ENCODE assay signal across 12 cellular contexts in genomic region chr17:49898547-49899490, GRCh38. TPM values are rescaled to one million over a fixed set of nuclear protein-coding genes. Genes with fewer than 3 reads are reported as not detected.
DNase-seq lines count a peak whose midpoint lies in the region; ATAC-seq and TF ChIP-seq lines count a peak whose summit lies in the region.
"Had no signal": no experiment of that assay in that cellular context is flagged by ENCODE, and none has a peak within 500 bp of the region (broad histone marks: within the 10 kb centered on the region; RNA-seq: fewer than 3 reads in every experiment).

No MANE protein-coding gene starts in this region.

- no peak overlapping the region for H3K27ac Mint-ChIP-seq in CD4-positive, alpha-beta T cell

- peaks cover 88% of the 10 kb centered on the region for H3K27me3 Mint-ChIP-seq in CD4-positive, alpha-beta T cell

- ATAC-seq in GM21423 (IDR thresholded peaks at IDR 0.05; ENCODE audit: unreplicated experiment) (no peak), GM21619 (IDR thresholded peaks at IDR 0.05; ENCODE audit: unreplicated experiment) (no peak)
- no peak for ATAC-seq in CD4-positive, alpha-beta T cell (ENCODE audit: poor library complexity)

- no peaks in the 10 kb centered on the region for H3K36me3 Mint-ChIP-seq in CD4-positive, alpha-beta T cell (ENCODE audit: low read depth)

- no peaks in the 10 kb centered on the region for H3K9me3 Mint-ChIP-seq in CD4-positive, alpha-beta T cell

- H3K9me3 ChIP-seq in MG63: no peaks in the 10 kb centered on the region
- no peaks in the 10 kb centered on the region for H3K9me3 ChIP-seq in CD4-positive, alpha-beta T cell (ENCODE audit: control insufficient read depth, low read length)
- H3K9me3 ChIP-seq: transverse colon had no signal

- no peak overlapping the region for H3K27ac ChIP-seq in CD4-positive, alpha-beta T cell (ENCODE audit: low read depth, low read length)
- H3K27ac ChIP-seq: transverse colon had no signal

- DNase-seq in DMS53 (lab: John Stamatoyannopoulos, UW): peak; percentile 55
- DNase-seq in DMS53 treated with DMSO at 0.1 percent for 48 hours (lab: John Stamatoyannopoulos, UW; ENCODE audit: unreplicated experiment): no peak
- DNase-seq in MG63: peak; percentile 53
- no peak for DNase-seq in astrocyte of the spinal cord (ENCODE audit: low read depth, low spot score)
- DNase-seq in lung microvascular endothelial cell (ENCODE audit: low read depth in 2 of 2): peak; percentile 18 to 23
- DNase-seq in CD4-positive, alpha-beta T cell: no peak
- DNase-seq: activated T-cell treated with anti-CD3 and anti-CD28 coated beads, Interleukin-2, amount 50 U/mL, for 48 hours; NCI-H1694 treated with DMSO at 0.1 percent for 48 hours; T-helper 2 cell; transverse colon had no signal

- no peak overlapping the region for H3K4me3 Mint-ChIP-seq in CD4-positive, alpha-beta T cell

- no peaks in the 10 kb centered on the region for H3K4me1 Mint-ChIP-seq in CD4-positive, alpha-beta T cell (ENCODE audit: low read depth)

- peak; percentile 20 for TF ChIP-seq CTCF in astrocyte of the spinal cord (IDR thresholded peaks at IDR 0.05; ENCODE audit: low read depth, low read length)
- TF ChIP-seq CTCF in CD4-positive, alpha-beta T cell (IDR thresholded peaks at IDR 0.05): no peak

- POLR2A ChIA-PET in CD4-positive, alpha-beta T cell (lab: Charles Lee): no interaction called here

- H3K27me3 ChIP-seq in MG63: peaks cover 8% of the 10 kb centered on the region
- peaks cover 78% of the 10 kb centered on the region for H3K27me3 ChIP-seq in CD4-positive, alpha-beta T cell (ENCODE audit: control insufficient read depth, insufficient read depth, low read length)

- H3K4me3 ChIP-seq in MG63: no peak overlapping the region
- no peak overlapping the region for H3K4me3 ChIP-seq in astrocyte of the spinal cord (ENCODE audit: low read depth, low read length)
- H3K4me3 ChIP-seq: transverse colon had no signal

- in situ Hi-C loops in astrocyte of the spinal cord (cut with HindIII; ENCODE audit: low sequenced_read_pairs): no loop called here

- intact Hi-C loops in CD4-positive, alpha-beta T cell (cut with DNase I, micrococcal nuclease): no loop called here

- CTCF ChIA-PET in CD4-positive, alpha-beta T cell (lab: Charles Lee): interaction anchor here (1.7 kb wide), 1 partner anchor 98 kb away, joined by 4 read pairs; no protein-coding TSS in a partner anchor

- H3K36me3 ChIP-seq in MG63: no peaks in the 10 kb centered on the region
- H3K36me3 ChIP-seq: transverse colon had no signal

RNA-seq across cellular contexts. Expression of gene TAC4, which starts 51.0 kb away (rescaled TPM):
- total RNA-seq in MG63 (2014; rRNA removed; shearing (Covaris generic); ENCODE audit: low replicate concordance): not detected in 2 replicates
- not detected in 2 replicates for total RNA-seq in lung microvascular endothelial cell
- total RNA-seq in CD4-positive, alpha-beta T cell: not detected
- total RNA-seq: transverse colon had no signal

Comparison
In these comparisons a context has a peak if more than half of its experiments do, and no peak if none do; other contexts are left out.
1. DNase-seq: peak in DMS53 (single experiment), MG63 (single experiment) and lung microvascular endothelial cell (2 of 2); none in DMS53 treated with DMSO at 0.1 percent for 48 hours (single experiment), astrocyte of the spinal cord (single experiment) and CD4-positive, alpha-beta T cell (0 of 10).